Comparison of ENCODE assay signal across 11 cellular contexts in the genomic region with DNA sequence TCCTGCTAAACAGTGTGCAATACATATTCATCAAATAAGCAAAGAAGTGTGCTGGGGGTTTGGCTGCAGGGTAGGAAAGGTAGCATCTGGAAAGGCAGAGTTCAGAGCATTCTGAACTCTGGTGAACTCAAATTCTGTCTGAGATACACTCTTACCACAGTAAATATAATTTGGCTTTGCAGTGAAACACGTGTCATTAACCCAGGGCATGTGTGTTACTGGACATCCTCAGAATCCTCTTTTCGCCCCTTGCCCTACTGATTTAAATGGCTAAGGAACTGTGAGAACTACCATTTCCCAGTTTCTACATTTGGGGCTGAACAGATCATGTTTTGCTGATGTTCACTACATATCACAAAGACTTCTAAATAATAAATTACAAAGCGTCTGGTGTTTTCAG.
"Had no signal": no experiment of that assay in that cellular context is flagged by ENCODE, and none has a peak within 500 bp of the region (broad histone marks: within the 10 kb centered on the region; RNA-seq: fewer than 3 reads in every experiment).

No MANE protein-coding gene starts in this region.

- H3K27ac ChIP-seq: GM23248 had no signal

- H3K9ac ChIP-seq: GM23248 had no signal

- H2AFZ ChIP-seq: GM23248, GM23338 had no signal

- FAIRE-seq: H1, H54 had no signal

- H3K36me3 ChIP-seq: HAP-1 had no signal

- DNase-seq: GM23248, GOT3, H7, H9, HCEC 1CT, HFFc6 had no signal

- H3K4me1 ChIP-seq: HAP-1 had no signal

- H3K4me2 ChIP-seq: GM23338 had no signal

- H3K4me3 ChIP-seq: GM23248, GM23338, HAP-1 had no signal

- ATAC-seq: GM23338, HCT116 had no signal
